15 cellular contexts compared by ENCODE assay signal in genomic region chr3:143601738-143602480, GRCh38.
DNase-seq lines count a peak whose midpoint lies in the region; TF ChIP-seq lines count a peak whose summit lies in the region.
"Had no signal": no experiment of that assay in that cellular context is flagged by ENCODE, and none has a peak within 500 bp of the region (broad histone marks: within the 10 kb centered on the region; RNA-seq: fewer than 3 reads in every experiment).

No MANE protein-coding gene starts in this region.

- peak; percentile 17 for DNase-seq in AG08396 (ENCODE audit: low spot score)
- DNase-seq in RPMI8226: peak; percentile 22
- peak; percentile 82 for DNase-seq in fibroblast of mammary gland (ENCODE audit: low read depth)
- peak; percentile 21 for DNase-seq in mucosa of gallbladder (ENCODE audit: low spot score)
- DNase-seq in SIG-M5 treated with dmso at 0.1 percent for 504 hours (lab: John Stamatoyannopoulos, UW; ENCODE audit: unreplicated experiment): no peak
- no peak for DNase-seq in stimulated activated CD4-positive, alpha-beta T cell treated with anti-CD3 and anti-CD28 coated beads, Interleukin-4, amount 100 ng/mL, for 1 hour
- no peak for DNase-seq in stimulated activated CD8-positive, alpha-beta memory T cell treated with anti-CD3 and anti-CD28 coated beads, Interleukin-4, amount 100 ng/mL, for 48 hours
- DNase-seq in NCI-H226: no peak
- DNase-seq: activated CD8-positive, alpha-beta T cell treated with anti-CD3 and anti-CD28 coated beads, Interleukin-2, amount 10 ng/mL, durations not matched to agents 7 days and 5 days; activated naive CD4-positive, alpha-beta T cell treated with Interleukin-2 at 50 U/mL for 16 hours; DMS153; naive thymus-derived CD4-positive, alpha-beta T cell; NCI-H1092 treated with DMSO at 0.1 percent for 48 hours; T-helper 17 cell had no signal

- TF ChIP-seq CTCF in fibroblast of mammary gland (conservative IDR thresholded peaks at IDR 0.05; ENCODE audit: control insufficient read depth, insufficient read depth, low read depth, low read length): no peak

- H3K4me3 ChIP-seq in fibroblast of mammary gland (ENCODE audit: control insufficient read depth, low read depth, low read length): no peak overlapping the region
- H3K4me3 ChIP-seq: A549 had no signal

Comparison
In these comparisons a context has a peak if more than half of its experiments do, and no peak if none do; other contexts are left out.
1. DNase-seq: peak in AG08396 (single experiment), RPMI8226 (single experiment), fibroblast of mammary gland (single experiment) and mucosa of gallbladder (single experiment); none in SIG-M5 treated with dmso at 0.1 percent for 504 hours (single experiment), stimulated activated CD4-positive, alpha-beta T cell treated with anti-CD3 and anti-CD28 coated beads, Interleukin-4, amount 100 ng/mL, for 1 hour (single experiment), stimulated activated CD8-positive, alpha-beta memory T cell treated with anti-CD3 and anti-CD28 coated beads, Interleukin-4, amount 100 ng/mL, for 48 hours (single experiment) and NCI-H226 (single experiment).